ENCODE assay signal across 9 cellular contexts in the genomic region with DNA sequence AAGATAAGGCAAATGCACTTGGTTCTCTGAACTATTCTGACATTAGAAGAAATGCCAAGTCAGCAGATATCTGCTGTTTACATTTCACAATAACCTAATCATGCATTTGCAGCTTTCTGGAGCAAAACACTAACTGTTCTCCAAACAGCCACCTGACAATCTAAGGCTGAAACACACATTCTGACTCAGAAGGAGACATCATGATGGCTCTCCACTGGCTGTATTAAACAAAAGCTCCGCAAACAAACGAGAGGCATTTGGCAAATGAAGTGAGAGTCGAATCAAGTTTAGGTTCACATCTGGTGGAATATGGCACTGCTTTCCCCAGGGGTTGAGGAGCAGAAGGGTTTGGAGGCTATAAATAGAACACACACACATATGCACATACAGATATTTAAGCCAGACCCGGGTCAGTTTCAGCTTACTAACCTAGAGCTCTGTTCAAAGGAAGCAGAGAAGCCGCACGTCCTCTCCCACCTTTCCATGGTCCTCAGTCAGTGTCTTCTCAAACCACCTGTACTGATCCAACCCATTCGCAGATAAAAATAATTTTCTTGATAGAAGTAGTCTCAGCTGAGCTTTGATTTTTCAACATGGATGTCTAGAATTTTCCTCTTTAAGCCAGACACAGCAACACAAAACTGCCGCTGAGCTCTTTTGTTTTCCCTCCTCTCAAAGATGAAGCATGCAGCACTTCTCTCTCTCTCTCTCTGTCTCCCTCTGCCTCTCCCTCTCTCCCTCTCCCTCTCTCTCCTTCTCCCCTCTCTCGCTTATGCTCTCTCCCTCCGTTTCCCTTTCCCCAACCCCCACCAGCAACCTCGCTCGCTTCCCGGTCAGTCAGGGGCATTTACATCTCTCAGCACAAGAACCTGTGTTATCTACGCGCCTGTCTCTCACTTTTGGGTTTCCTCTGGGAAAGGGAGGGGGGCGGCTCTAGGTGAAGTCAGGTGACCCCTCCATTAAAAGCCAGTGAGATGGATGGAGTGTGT.
DNase-seq lines count a peak whose midpoint lies in the region; ATAC-seq lines count a peak whose summit lies in the region.
"Had no signal": no experiment of that assay in that cellular context is flagged by ENCODE, and none has a peak within 500 bp of the region (broad histone marks: within the 10 kb centered on the region; RNA-seq: fewer than 3 reads in every experiment).

No MANE protein-coding gene starts in this region.

- peaks cover 3 to 4% of the 10 kb centered on the region in 2 donors for H3K4me1 ChIP-seq in aorta (ENCODE audit: control insufficient read depth in 1 of 2, insufficient read depth in 2 of 2, low read length in 2 of 2)

- no peaks in the 10 kb centered on the region for H3K36me3 ChIP-seq in aorta (ENCODE audit: control insufficient read depth in 1 of 2, insufficient read depth in 2 of 2, low read length in 1 of 2)

- ATAC-seq in aorta (ENCODE audit: low FRiP score) = no peak

- 2% methylated on average over 16 of the region's 16 CpGs for WGBS in aorta, 2 donors

- H3K27me3 ChIP-seq in aorta (ENCODE audit: control insufficient read depth in 1 of 2, insufficient read depth in 2 of 2, low read length in 1 of 2) = no peaks in the 10 kb centered on the region

- intact Hi-C loops in aorta (cut with DNase I) = no loop called here

- H3K9me3 ChIP-seq in aorta (ENCODE audit: control insufficient read depth, low read length) = no peaks in the 10 kb centered on the region

- DNase-seq in NCI-H2029 treated with DMSO at 0.1 percent for 48 hours (lab: John Stamatoyannopoulos, UW) (peak; percentile 39), NCI-H2029 (lab: John Stamatoyannopoulos, UW) (no peak), iPS-NIHi7 (ENCODE audit: extremely low spot score) (peak; percentile 69), aorta (no peak), mesenteric fat pad (ENCODE audit: low spot score) (no peak), dermis blood vessel endothelial cell (no peak), kidney glomerular epithelial cell (lab: John Stamatoyannopoulos, UW) (no peak)

- peak overlapping the region; percentile 75 for H3K27ac ChIP-seq in angular gyrus (ENCODE audit: low read depth, low read length)
- H3K27ac ChIP-seq in aorta (ENCODE audit: low read depth in 1 of 2, low read length in 2 of 2) = no peak overlapping the region
- H3K27ac ChIP-seq: C4-2B had no signal

- peak overlapping the region; percentile 61 to 71 for H3K4me3 ChIP-seq in aorta (ENCODE audit: low read length in 2 of 2)

Comparison
In these comparisons a context has a peak if more than half of its experiments do, and no peak if none do; other contexts are left out.
1. DNase-seq: peak in NCI-H2029 treated with DMSO at 0.1 percent for 48 hours (single experiment) and iPS-NIHi7 (single experiment); none in NCI-H2029 (single experiment), aorta (0 of 2), mesenteric fat pad (single experiment), dermis blood vessel endothelial cell (single experiment) and kidney glomerular epithelial cell (single experiment).